32 cellular contexts compared by ENCODE assay signal in genomic region chr2:183926433-183926832, GRCh38.
"Had no signal": no experiment of that assay in that cellular context is flagged by ENCODE, and none has a peak within 500 bp of the region (broad histone marks: within the 10 kb centered on the region; RNA-seq: fewer than 3 reads in every experiment).

No MANE protein-coding gene starts in this region.

- H3K4me3 ChIP-seq: coronary artery, dorsolateral prefrontal cortex had no signal

- H3K27ac ChIP-seq: brain microvascular endothelial cell, coronary artery, dorsolateral prefrontal cortex had no signal

- DNase-seq: activated CD4-positive, alpha-beta memory T cell treated with anti-CD3 and anti-CD28 coated beads for 36 hours; activated CD4-positive, alpha-beta T cell treated with anti-CD3 and anti-CD28 coated beads for 36 hours; activated CD4-positive, alpha-beta T cell treated with anti-CD3 and anti-CD28 coated beads, Interleukin-2, amount 10 ng/mL, durations not matched to agents 24 days and 14 days; activated CD4-positive, CD25-positive, alpha-beta regulatory T cell; activated CD4-positive, CD25-positive, alpha-beta regulatory T cell treated with anti-CD3 and anti-CD28 coated beads, Interleukin-2, amount 50 U/mL, for 72 hours; activated CD8-positive, alpha-beta memory T cell treated with anti-CD3 and anti-CD28 coated beads, Interleukin-2, amount 10 ng/mL, durations not matched to agents 7 days and 5 days; activated CD8-positive, alpha-beta memory T cell treated with anti-CD3 and anti-CD28 coated beads, Interleukin-2, amount 50 U/mL, for 4 hours; activated CD8-positive, alpha-beta T cell treated with anti-CD3 and anti-CD28 coated beads, Interleukin-2, amount 10 ng/mL, durations not matched to agents 7 days and 5 days; activated effector memory CD4-positive, alpha-beta T cell treated with anti-CD3 and anti-CD28 coated beads, Interleukin-2, amount 50 U/mL, for 16 hours; activated naive CD4-positive, alpha-beta T cell treated with anti-CD3 and anti-CD28 coated beads for 36 hours; activated naive CD8-positive, alpha-beta T cell treated with anti-CD3 and anti-CD28 coated beads for 36 hours; activated naive CD8-positive, alpha-beta T cell treated with anti-CD3 and anti-CD28 coated beads, Interleukin-2, amount 50 U/mL, for 24 hours; activated T-cell treated with anti-CD3 and anti-CD28 coated beads, Interleukin-2, amount 50 U/mL, for 1 hour; activated T-cell treated with anti-CD3 and anti-CD28 coated beads, Interleukin-2, amount 50 U/mL, for 48 hours; amniotic stem cell; anterior cingulate cortex; brain microvascular endothelial cell; dorsolateral prefrontal cortex; effector memory CD4-positive, alpha-beta T cell; endodermal cell; foreskin fibroblast; head of caudate nucleus; T1000 had no signal

- H3K36me3 Mint-ChIP-seq: activated CD4-positive, alpha-beta memory T cell treated with anti-CD3 and anti-CD28 coated beads for 36 hours; activated CD8-positive, alpha-beta memory T cell treated with anti-CD3 and anti-CD28 coated beads, Interleukin-2, amount 10 ng/mL, durations not matched to agents 7 days and 5 days; activated naive CD4-positive, alpha-beta T cell treated with anti-CD3 and anti-CD28 coated beads, Interleukin-2, amount 50 U/mL, for 24 hours; activated naive CD8-positive, alpha-beta T cell treated with anti-CD3 and anti-CD28 coated beads for 36 hours had no signal

- H3K27me3 ChIP-seq: brain microvascular endothelial cell, dorsolateral prefrontal cortex had no signal

- H3K36me3 ChIP-seq: brain microvascular endothelial cell had no signal

- H3K27ac Mint-ChIP-seq: activated CD4-positive, alpha-beta memory T cell treated with anti-CD3 and anti-CD28 coated beads for 36 hours; activated CD4-positive, alpha-beta T cell treated with anti-CD3 and anti-CD28 coated beads for 36 hours; activated CD4-positive, alpha-beta T cell treated with anti-CD3 and anti-CD28 coated beads, Interleukin-2, amount 10 ng/mL, durations not matched to agents 24 days and 14 days; activated CD8-positive, alpha-beta memory T cell treated with anti-CD3 and anti-CD28 coated beads, Interleukin-2, amount 10 ng/mL, durations not matched to agents 7 days and 5 days; activated CD8-positive, alpha-beta T cell treated with anti-CD3 and anti-CD28 coated beads, Interleukin-2, amount 10 ng/mL, durations not matched to agents 7 days and 5 days; activated naive CD4-positive, alpha-beta T cell treated with anti-CD3 and anti-CD28 coated beads for 36 hours; activated naive CD4-positive, alpha-beta T cell treated with anti-CD3 and anti-CD28 coated beads, Interleukin-2, amount 50 U/mL, for 24 hours; activated naive CD8-positive, alpha-beta T cell treated with anti-CD3 and anti-CD28 coated beads for 36 hours; activated naive CD8-positive, alpha-beta T cell treated with anti-CD3 and anti-CD28 coated beads, Interleukin-2, amount 50 U/mL, for 24 hours; activated T-helper 1 cell treated with anti-CD3 and anti-CD28 coated beads, Interleukin-12 subunit alpha, Interleukin-12 subunit beta, Interleukin-2, Interleukin-4 antibody, amounts not matched to agents 30 ng/mL and 10 ng/mL and 1 ng/mL, durations not matched to agents 14 hours and 24 hours and 36 hours; activated T-helper 2 cell treated with anti-CD3 and anti-CD28 coated beads, Interferon-gamma antibody, Interleukin-2, Interleukin-4, amounts not matched to agents 10 μg/mL and 5 μg/mL and 100 μg/mL, durations not matched to agents 14 hours and 24 hours and 36 hours; dendritic cell treated with granulocyte-macrophage colony-stimulating factor and Interleukin-4, amounts not matched to agents 40 ng/mL and 50 ng/mL, for 4 days; endodermal cell; T-helper 1 cell treated with Interleukin-12 subunit alpha and Interleukin-12 subunit beta and Interleukin-4 antibody, amounts not matched to agents 30 μg/mL and 1 μg/mL, for 36 hours; T-helper 2 cell treated with Interferon-gamma antibody and Interleukin-4, amounts not matched to agents 5 μg/mL and 100 μg/mL, for 36 hours had no signal

- H3K27me3 Mint-ChIP-seq: activated CD4-positive, alpha-beta memory T cell treated with anti-CD3 and anti-CD28 coated beads for 36 hours; activated CD4-positive, alpha-beta T cell treated with anti-CD3 and anti-CD28 coated beads for 36 hours; activated CD4-positive, alpha-beta T cell treated with anti-CD3 and anti-CD28 coated beads, Interleukin-2, amount 10 ng/mL, durations not matched to agents 24 days and 14 days; activated CD8-positive, alpha-beta memory T cell treated with anti-CD3 and anti-CD28 coated beads, Interleukin-2, amount 10 ng/mL, durations not matched to agents 7 days and 5 days; activated naive CD4-positive, alpha-beta T cell treated with anti-CD3 and anti-CD28 coated beads, Interleukin-2, amount 50 U/mL, for 24 hours; activated naive CD8-positive, alpha-beta T cell treated with anti-CD3 and anti-CD28 coated beads for 36 hours; activated naive CD8-positive, alpha-beta T cell treated with anti-CD3 and anti-CD28 coated beads, Interleukin-2, amount 50 U/mL, for 24 hours; central memory CD8-positive, alpha-beta T cell; dendritic cell treated with granulocyte-macrophage colony-stimulating factor and Interleukin-4, amounts not matched to agents 40 ng/mL and 50 ng/mL, for 4 days had no signal

- ATAC-seq: activated CD4-positive, alpha-beta T cell treated with anti-CD3 and anti-CD28 coated beads for 36 hours; activated CD8-positive, alpha-beta memory T cell treated with anti-CD3 and anti-CD28 coated beads, Interleukin-2, amount 10 ng/mL, durations not matched to agents 7 days and 5 days; activated CD8-positive, alpha-beta T cell treated with anti-CD3 and anti-CD28 coated beads, Interleukin-2, amount 10 ng/mL, durations not matched to agents 7 days and 5 days; activated naive CD8-positive, alpha-beta T cell treated with anti-CD3 and anti-CD28 coated beads, Interleukin-2, amount 50 U/mL, for 24 hours; esophagus mucosa had no signal

- H3K4me1 Mint-ChIP-seq: activated CD4-positive, alpha-beta T cell treated with anti-CD3 and anti-CD28 coated beads for 36 hours; activated CD4-positive, alpha-beta T cell treated with anti-CD3 and anti-CD28 coated beads, Interleukin-2, amount 10 ng/mL, durations not matched to agents 24 days and 14 days; activated CD8-positive, alpha-beta memory T cell treated with anti-CD3 and anti-CD28 coated beads, Interleukin-2, amount 10 ng/mL, durations not matched to agents 7 days and 5 days; activated naive CD4-positive, alpha-beta T cell treated with anti-CD3 and anti-CD28 coated beads, Interleukin-2, amount 50 U/mL, for 24 hours; activated naive CD8-positive, alpha-beta T cell treated with anti-CD3 and anti-CD28 coated beads for 36 hours; activated naive CD8-positive, alpha-beta T cell treated with anti-CD3 and anti-CD28 coated beads, Interleukin-2, amount 50 U/mL, for 24 hours; central memory CD8-positive, alpha-beta T cell had no signal

- H3K4me3 Mint-ChIP-seq: activated CD4-positive, alpha-beta memory T cell treated with anti-CD3 and anti-CD28 coated beads for 36 hours; activated CD4-positive, alpha-beta T cell treated with anti-CD3 and anti-CD28 coated beads for 36 hours; activated CD4-positive, alpha-beta T cell treated with anti-CD3 and anti-CD28 coated beads, Interleukin-2, amount 10 ng/mL, durations not matched to agents 24 days and 14 days; activated CD8-positive, alpha-beta memory T cell treated with anti-CD3 and anti-CD28 coated beads, Interleukin-2, amount 10 ng/mL, durations not matched to agents 7 days and 5 days; activated CD8-positive, alpha-beta T cell treated with anti-CD3 and anti-CD28 coated beads, Interleukin-2, amount 10 ng/mL, durations not matched to agents 7 days and 5 days; activated naive CD4-positive, alpha-beta T cell treated with anti-CD3 and anti-CD28 coated beads for 36 hours; activated naive CD4-positive, alpha-beta T cell treated with anti-CD3 and anti-CD28 coated beads, Interleukin-2, amount 50 U/mL, for 24 hours; activated naive CD8-positive, alpha-beta T cell treated with anti-CD3 and anti-CD28 coated beads for 36 hours; activated naive CD8-positive, alpha-beta T cell treated with anti-CD3 and anti-CD28 coated beads, Interleukin-2, amount 50 U/mL, for 24 hours; activated T-helper 1 cell treated with anti-CD3 and anti-CD28 coated beads, Interleukin-12 subunit alpha, Interleukin-12 subunit beta, Interleukin-2, Interleukin-4 antibody, amounts not matched to agents 30 ng/mL and 10 ng/mL and 1 ng/mL, durations not matched to agents 14 hours and 24 hours and 36 hours; central memory CD8-positive, alpha-beta T cell; dendritic cell treated with granulocyte-macrophage colony-stimulating factor and Interleukin-4, amounts not matched to agents 40 ng/mL and 50 ng/mL, for 4 days; endodermal cell; T-helper 1 cell treated with Interleukin-12 subunit alpha and Interleukin-12 subunit beta and Interleukin-4 antibody, amounts not matched to agents 30 μg/mL and 1 μg/mL, for 36 hours; T-helper 2 cell treated with Interferon-gamma antibody and Interleukin-4, amounts not matched to agents 5 μg/mL and 100 μg/mL, for 36 hours had no signal
